In genomic region chr1:207009182-207009850, GRCh38 we compare ENCODE assay signal across 1 cellular context.
A peak's percentile ranks its signal among the peaks of the same experiment; 100 is the strongest.
TF ChIP-seq lines count a peak whose summit lies in the region.

No MANE protein-coding gene starts in this region.

TF ChIP-seq in HepG2, 621 proteins besides CTCF, POLR2A, EP300 and RAD21 (continues in another document):
- peak; percentile 70 for TF ChIP-seq FOXA3 (CRISPR knock-in tag; IDR thresholded peaks at IDR 0.05)
- TF ChIP-seq THAP7 (CRISPR knock-in tag; IDR thresholded peaks at IDR 0.05): no peak
- 0 out of 2 replicates have a peak, but pooled peaks have one; percentile 44 for TF ChIP-seq KDM1A (CRISPR knock-in tag; IDR thresholded peaks at IDR 0.05)
- peak; percentile 87 for TF ChIP-seq ARID5B (CRISPR knock-in tag; IDR thresholded peaks at IDR 0.05)
- peak; percentile 45; the same call in 1 of the 2 replicates for TF ChIP-seq ATF2 (CRISPR knock-in tag; IDR thresholded peaks at IDR 0.05)
- TF ChIP-seq MAFF (IDR thresholded peaks at IDR 0.05; ENCODE audit: low read depth, low read length): no peak
- 0 out of 4 replicates have a peak, but pooled peaks of 1 of the 2 experiments have one; percentile 33 for TF ChIP-seq HMGXB4 (CRISPR knock-in tag; IDR thresholded peaks at IDR 0.05; ENCODE audit: borderline replicate concordance in 1 of 2, low read depth in 1 of 2)
- TF ChIP-seq RXRB (CRISPR knock-in tag; IDR thresholded peaks at IDR 0.05; ENCODE audit: borderline replicate concordance): peak; percentile 83
- peak; percentile 90 for TF ChIP-seq RCOR2 (CRISPR knock-in tag; IDR thresholded peaks at IDR 0.05)
- TF ChIP-seq MATR3 (CRISPR knock-in tag; IDR thresholded peaks at IDR 0.05): no peak
- 0 out of 2 replicates have a peak, but pooled peaks have one; percentile 13 for TF ChIP-seq CBX5 (CRISPR knock-in tag; IDR thresholded peaks at IDR 0.05; ENCODE audit: borderline replicate concordance)
- peak; percentile 51 for TF ChIP-seq PATZ1 (CRISPR knock-in tag; IDR thresholded peaks at IDR 0.05)
- peak; percentile 76 for TF ChIP-seq ZFX (CRISPR knock-in tag; IDR thresholded peaks at IDR 0.05; ENCODE audit: low read depth)
- TF ChIP-seq ZNF572 (CRISPR knock-in tag; IDR thresholded peaks at IDR 0.05): no peak
- 0 out of 2 replicates have a peak, but pooled peaks have one; percentile 49 for TF ChIP-seq HNF1B (CRISPR knock-in tag; IDR thresholded peaks at IDR 0.05)
- peak; percentile 67 for TF ChIP-seq TEAD3 (CRISPR knock-in tag; optimal IDR thresholded peaks at IDR 0.05; ENCODE audit: borderline replicate concordance)
- TF ChIP-seq ZMYM3 (CRISPR knock-in tag; IDR thresholded peaks at IDR 0.05): 0 out of 2 replicates have a peak, but pooled peaks have one; percentile 6
- 0 out of 2 replicates have a peak, but pooled peaks have one; percentile 56 for TF ChIP-seq HNF4G (IDR thresholded peaks at IDR 0.05; ENCODE audit: borderline replicate concordance, low read depth, low read length)
- TF ChIP-seq HNF4G (CRISPR knock-in tag; IDR thresholded peaks at IDR 0.05; ENCODE audit: borderline replicate concordance, low read depth): no peak
- no peak for TF ChIP-seq DBP (CRISPR knock-in tag; IDR thresholded peaks at IDR 0.05; ENCODE audit: not compliant biosample characterization)
- peak; percentile 59; the same call in 1 of the 2 replicates for TF ChIP-seq ZFY (CRISPR knock-in tag; IDR thresholded peaks at IDR 0.05)
- no peak for TF ChIP-seq IRF9 (CRISPR knock-in tag; IDR thresholded peaks at IDR 0.05; ENCODE audit: borderline replicate concordance)
- peak; percentile 35; the same call in 1 of the 2 replicates for TF ChIP-seq CREM (IDR thresholded peaks at IDR 0.05)
- TF ChIP-seq CREM (CRISPR knock-in tag; IDR thresholded peaks at IDR 0.05): no peak
- peak; percentile 96 for TF ChIP-seq ZNF710 (CRISPR knock-in tag; IDR thresholded peaks at IDR 0.05; ENCODE audit: borderline replicate concordance)
- TF ChIP-seq RFX3 (CRISPR knock-in tag; IDR thresholded peaks at IDR 0.05): no peak
- 0 out of 2 replicates have a peak, but pooled peaks have one; percentile 28 for TF ChIP-seq MYPOP (CRISPR knock-in tag; IDR thresholded peaks at IDR 0.05)
- no peak for TF ChIP-seq ZNF709 (CRISPR knock-in tag; IDR thresholded peaks at IDR 0.05)
- TF ChIP-seq HMGXB3 (CRISPR knock-in tag; IDR thresholded peaks at IDR 0.05; ENCODE audit: borderline replicate concordance): no peak
- TF ChIP-seq KLF9 (CRISPR knock-in tag; IDR thresholded peaks at IDR 0.05; ENCODE audit: low read depth): 0 out of 2 replicates have a peak, but pooled peaks have one; percentile 33
- peak; percentile 55; the same call in 1 of the 2 replicates for TF ChIP-seq ZMYM4 (CRISPR knock-in tag; IDR thresholded peaks at IDR 0.05)
- TF ChIP-seq ZNF382 (CRISPR knock-in tag; IDR thresholded peaks at IDR 0.05; ENCODE audit: borderline replicate concordance): no peak
- TF ChIP-seq JUND (CRISPR knock-in tag; IDR thresholded peaks at IDR 0.05): no peak
- no peak for TF ChIP-seq MIER2 (CRISPR knock-in tag; IDR thresholded peaks at IDR 0.05)
- TF ChIP-seq RFXAP (CRISPR knock-in tag; IDR thresholded peaks at IDR 0.05; ENCODE audit: borderline replicate concordance): no peak
- peak; percentile 53; the same call in 1 of the 2 replicates for TF ChIP-seq KMT2B (CRISPR knock-in tag; IDR thresholded peaks at IDR 0.05)
